In the genomic region with DNA sequence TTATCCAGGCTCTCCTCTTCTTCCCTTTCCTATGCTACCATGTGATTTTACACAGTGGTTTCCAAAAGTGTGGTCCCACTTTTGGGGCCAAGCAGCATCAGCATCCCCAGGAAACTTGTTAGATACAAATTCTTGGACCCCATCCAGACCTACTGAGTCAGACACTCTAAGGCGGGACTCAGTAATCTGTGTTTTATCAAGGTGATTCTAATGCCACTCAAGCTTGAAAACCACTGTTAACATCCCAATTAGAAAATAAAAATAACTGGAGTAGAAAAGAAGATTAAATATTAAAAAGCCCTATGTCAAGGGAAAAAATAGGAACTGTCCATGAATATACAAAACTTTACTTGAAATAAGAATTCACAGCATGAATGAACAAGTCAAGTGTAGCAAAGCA, we compare ENCODE assay signal across 29 cellular contexts. TPM values are rescaled to one million over a fixed set of nuclear protein-coding genes. Genes with fewer than 3 reads are reported as not detected.
DNase-seq lines count a peak whose midpoint lies in the region; FAIRE-seq and TF ChIP-seq lines count a peak whose summit lies in the region.
"Had no signal": no experiment of that assay in that cellular context is flagged by ENCODE, and none has a peak within 500 bp of the region (broad histone marks: within the 10 kb centered on the region; RNA-seq: fewer than 3 reads in every experiment).

No MANE protein-coding gene starts in this region.

- peaks cover 2% of the 10 kb centered on the region for H3K9me3 Mint-ChIP-seq in astrocyte (ENCODE audit: unreplicated experiment)
- H3K9me3 Mint-ChIP-seq: activated CD4-positive, alpha-beta memory T cell treated with anti-CD3 and anti-CD28 coated beads, Interleukin-2, amount 10 ng/mL, durations not matched to agents 7 days and 5 days had no signal

- H3K27ac Mint-ChIP-seq in astrocyte (ENCODE audit: unreplicated experiment) = no peak overlapping the region
- H3K27ac Mint-ChIP-seq: activated CD4-positive, alpha-beta memory T cell treated with anti-CD3 and anti-CD28 coated beads, Interleukin-2, amount 10 ng/mL, durations not matched to agents 7 days and 5 days; IgD-negative memory B cell; immature natural killer cell; neural progenitor cell had no signal

- H3K79me2 ChIP-seq in astrocyte (ENCODE audit: insufficient read depth, low read length) = no peaks in the 10 kb centered on the region

- WGBS in spleen, 5 donors = 77 to 90% (median 82%) methylated on average over 1 of the region's 1 CpG

- no peak overlapping the region for H3K4me3 ChIP-seq in astrocyte (ENCODE audit: insufficient read depth, low read depth, low read length)
- H3K4me3 ChIP-seq in vagina = no peak overlapping the region
- H3K4me3 ChIP-seq in spleen = no peak overlapping the region
- H3K4me3 ChIP-seq: left ventricle myocardium inferior, neural progenitor cell, tibial artery had no signal

- H3K27ac ChIP-seq in astrocyte (ENCODE audit: low read depth, low read length) (no peak overlapping the region), vagina (peak overlapping the region; percentile 17), spleen (no peak overlapping the region)
- H3K27ac ChIP-seq: brain microvascular endothelial cell, C4-2B, left ventricle myocardium inferior, neural progenitor cell, tibial artery had no signal

- H3K9me3 ChIP-seq in astrocyte (ENCODE audit: insufficient read depth, low read depth, low read length) (no peaks in the 10 kb centered on the region), vagina (no peaks in the 10 kb centered on the region), spleen (no peaks in the 10 kb centered on the region)
- H3K9me3 ChIP-seq: Caco-2, left ventricle myocardium inferior, tibial artery had no signal

- no peak overlapping the region for H2AFZ ChIP-seq in astrocyte (ENCODE audit: low read depth, low read length)
- H2AFZ ChIP-seq: neural progenitor cell had no signal

- peaks cover 4% of the 10 kb centered on the region for H3K36me3 Mint-ChIP-seq in astrocyte (ENCODE audit: low read depth, unreplicated experiment)
- H3K36me3 Mint-ChIP-seq: IgD-negative memory B cell, immature natural killer cell, neural progenitor cell had no signal

- H3K4me3 Mint-ChIP-seq in astrocyte (ENCODE audit: unreplicated experiment) = no peak overlapping the region
- H3K4me3 Mint-ChIP-seq: activated CD4-positive, alpha-beta memory T cell treated with anti-CD3 and anti-CD28 coated beads, Interleukin-2, amount 10 ng/mL, durations not matched to agents 7 days and 5 days; IgD-negative memory B cell; immature natural killer cell; neural progenitor cell had no signal

- H3K27me3 Mint-ChIP-seq in astrocyte (ENCODE audit: low read depth, unreplicated experiment) = no peaks in the 10 kb centered on the region
- H3K27me3 Mint-ChIP-seq: activated CD4-positive, alpha-beta memory T cell treated with anti-CD3 and anti-CD28 coated beads, Interleukin-2, amount 10 ng/mL, durations not matched to agents 7 days and 5 days had no signal

- DNase-seq in NCI-H226 (peak; percentile 27), astrocyte (ENCODE audit: low read depth) (peak; percentile 40), kidney glomerular epithelial cell (lab: John Stamatoyannopoulos, UW) (peak; percentile 66), vagina (ENCODE audit: extremely low spot score in 2 of 2) (no peak), Ammon's horn (ENCODE audit: low spot score) (no peak), spleen (no peak), NCI-H82 (lab: John Stamatoyannopoulos, UW) (no peak)
- DNase-seq: activated CD4-positive, alpha-beta memory T cell treated with anti-CD3 and anti-CD28 coated beads, Interleukin-2, amount 10 ng/mL, durations not matched to agents 7 days and 5 days; activated CD8-positive, alpha-beta memory T cell treated with anti-CD3 and anti-CD28 coated beads, Interleukin-2, amount 50 U/mL, for 4 hours; activated naive CD4-positive, alpha-beta T cell treated with Interleukin-2 at 50 U/mL for 16 hours; brain microvascular endothelial cell; Caco-2; DMS79 treated with DMSO at 0.1 percent for 48 hours; GDM1; immature natural killer cell; left ventricle myocardium inferior; mesendoderm; NCI-H1105 treated with DMSO at 0.1 percent for 48 hours; NCI-H1930; NCI-H2171 treated with DMSO at 0.1 percent for 48 hours; NCI-H524; SHP77; stimulated activated CD4-positive, alpha-beta T cell treated with anti-CD3 and anti-CD28 coated beads, Interleukin-4, amount 100 ng/mL, for 1 hour; T-helper 2 cell; tibial artery had no signal

- FAIRE-seq in astrocyte (lab: Jason Lieb, UNC) = no peak
- FAIRE-seq: endothelial cell of umbilical vein had no signal

- TF ChIP-seq POLR2A in vagina (IDR thresholded peaks at IDR 0.05) (no peak), spleen (IDR thresholded peaks at IDR 0.05) (no peak)

- H3K36me3 ChIP-seq in astrocyte (ENCODE audit: insufficient read depth, low read length) = no peaks in the 10 kb centered on the region
- H3K36me3 ChIP-seq in vagina = no peaks in the 10 kb centered on the region
- H3K36me3 ChIP-seq in spleen = no peaks in the 10 kb centered on the region
- H3K36me3 ChIP-seq: brain microvascular endothelial cell, left ventricle myocardium inferior, neural progenitor cell, tibial artery had no signal

- peaks cover 43% of the 10 kb centered on the region for H3K4me1 Mint-ChIP-seq in astrocyte (ENCODE audit: low read depth, unreplicated experiment)
- H3K4me1 Mint-ChIP-seq: activated CD4-positive, alpha-beta memory T cell treated with anti-CD3 and anti-CD28 coated beads, Interleukin-2, amount 10 ng/mL, durations not matched to agents 7 days and 5 days; IgD-negative memory B cell; immature natural killer cell; neural progenitor cell had no signal

- H3K4me1 ChIP-seq in astrocyte (ENCODE audit: insufficient read depth, low read length) (peaks cover 17% of the 10 kb centered on the region), vagina (peaks cover 16% of the 10 kb centered on the region), spleen (no peaks in the 10 kb centered on the region)
- H3K4me1 ChIP-seq: neural progenitor cell, tibial artery had no signal

- no peaks in the 10 kb centered on the region for H3K27me3 ChIP-seq in astrocyte (ENCODE audit: insufficient read depth, low read length)
- no peaks in the 10 kb centered on the region for H3K27me3 ChIP-seq in vagina
- peaks cover 0 to 20% (median 0%) of the 10 kb centered on the region in 7 donors for H3K27me3 ChIP-seq in spleen (replicated peaks in 1 of 7)
- H3K27me3 ChIP-seq: brain microvascular endothelial cell, neural progenitor cell, tibial artery had no signal

- H4K20me1 ChIP-seq in astrocyte (ENCODE audit: insufficient read depth, low read length) = no peaks in the 10 kb centered on the region

- intact Hi-C loops in vagina (cut with DNase I) (no loop called here), spleen (cut with DNase I; ENCODE audit: low total_unique reads) (no loop called here)

- no peak overlapping the region for H3K4me2 ChIP-seq in astrocyte (ENCODE audit: low read length)
- H3K4me2 ChIP-seq: neural progenitor cell had no signal

- TF ChIP-seq CTCF in astrocyte (IDR thresholded peaks at IDR 0.05; ENCODE audit: insufficient read depth, low read depth, low read length) (no peak), vagina (IDR thresholded peaks at IDR 0.05) (no peak), spleen (IDR thresholded peaks at IDR 0.05 in 8 of 11, conservative IDR thresholded peaks at IDR 0.05 in 3 of 11) (no peak)

- no peak overlapping the region for H3K9ac ChIP-seq in astrocyte (ENCODE audit: low read length)
- H3K9ac ChIP-seq: neural progenitor cell had no signal

RNA-seq across cellular contexts. Expression of gene DSG2, which starts 10.8 kb away (rescaled TPM):
- total RNA-seq in astrocyte (154 and 168 TPM in 2 replicates), vagina (11.8 TPM), spleen (under 1 TPM in 6 of 7 donors, not detected in 1; 0.09 to 0.79 (median 0.19) TPM)
- under 1 TPM; 0.06 to 0.65 (median 0.43) TPM for polyA plus RNA-seq in spleen
- polyA plus RNA-seq: IgD-negative memory B cell, immature natural killer cell had no signal

Comparison
In these comparisons a context has a peak if more than half of its experiments do, and no peak if none do; other contexts are left out.
1. DNase-seq: peak in NCI-H226 (single experiment), astrocyte (single experiment) and kidney glomerular epithelial cell (single experiment); none in vagina (0 of 2), Ammon's horn (single experiment), spleen (single experiment) and NCI-H82 (single experiment).
2. RNA of gene DSG2, which starts 10.8 kb away (total RNA-seq): 154 to 168 TPM in astrocyte; 11.8 TPM in vagina (single experiment) and 0.09 to 0.79 TPM in spleen; every median in the first group is over 10 times any median in the second.